1 cellular context compared by ENCODE assay signal in the genomic region with DNA sequence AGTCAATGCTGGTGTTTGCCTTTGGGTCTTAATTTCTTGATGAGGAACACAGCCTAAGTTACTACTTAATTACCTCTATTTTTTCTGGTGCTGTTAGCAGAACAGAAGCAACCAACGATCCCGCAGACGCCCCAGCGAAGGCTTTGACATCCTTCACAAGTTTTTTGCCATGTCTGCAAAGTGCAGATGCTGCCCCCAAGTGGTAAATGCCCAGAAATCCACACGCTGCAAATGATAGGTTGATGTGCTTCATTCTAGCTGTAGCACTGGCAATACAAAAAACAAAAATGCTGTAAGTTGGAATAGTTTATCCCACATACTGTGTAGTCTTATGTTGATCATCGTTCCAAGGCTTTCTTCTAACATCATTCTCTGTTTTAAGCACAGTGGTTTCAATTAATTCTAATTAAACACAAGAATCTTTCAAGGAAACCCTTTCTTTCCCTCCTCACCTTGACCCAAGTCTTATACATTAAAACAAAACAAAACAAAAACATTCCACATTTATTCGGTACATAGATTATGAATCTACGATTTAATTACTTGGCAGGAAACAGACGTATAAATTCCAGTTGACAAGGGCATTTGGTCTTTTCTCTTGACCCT.
TF ChIP-seq lines count a peak whose summit lies in the region.

No MANE protein-coding gene starts in this region.

TF ChIP-seq in H1, 55 proteins besides CTCF, POLR2A, EP300 and RAD21:
- TF ChIP-seq CTBP2 (IDR thresholded peaks at IDR 0.05; ENCODE audit: borderline replicate concordance, insufficient read depth, insufficient read length, low read length) (no peak), SIRT6 (IDR thresholded peaks at IDR 0.05; ENCODE audit: low read length) (no peak), TEAD4 (IDR thresholded peaks at IDR 0.05; ENCODE audit: low read depth, low read length) (no peak), PHF8 (conservative IDR thresholded peaks at IDR 0.05; ENCODE audit: low read depth, low read length) (no peak), JUN (IDR thresholded peaks at IDR 0.05; ENCODE audit: low read depth, low read length) (no peak), SIX5 (IDR thresholded peaks at IDR 0.05; ENCODE audit: low read depth, low read length) (no peak), RBBP5 (IDR thresholded peaks at IDR 0.05; ENCODE audit: borderline replicate concordance, low read depth, low read length) (no peak), FOSL1 (IDR thresholded peaks at IDR 0.05; ENCODE audit: insufficient read depth, low read depth, low read length) (no peak), CBX8 (IDR thresholded peaks at IDR 0.05; ENCODE audit: borderline replicate concordance, low read depth, low read length) (no peak), TCF12 (IDR thresholded peaks at IDR 0.05; ENCODE audit: low read depth, low read length) (no peak), SAP30 (IDR thresholded peaks at IDR 0.05; ENCODE audit: insufficient read depth, insufficient replicate concordance, low read length) (no peak), GTF2F1 (IDR thresholded peaks at IDR 0.05; ENCODE audit: borderline replicate concordance, low read depth, low read length) (no peak), SIN3A (conservative IDR thresholded peaks at IDR 0.05 in 1 of 2, IDR thresholded peaks at IDR 0.05 in 1 of 2; ENCODE audit: low read depth in 1 of 2, low read length in 2 of 2) (no peak), POLR2AphosphoS5 (IDR thresholded peaks at IDR 0.05; ENCODE audit: low read depth, low read length) (no peak)
- TF ChIP-seq, protein P1, sequence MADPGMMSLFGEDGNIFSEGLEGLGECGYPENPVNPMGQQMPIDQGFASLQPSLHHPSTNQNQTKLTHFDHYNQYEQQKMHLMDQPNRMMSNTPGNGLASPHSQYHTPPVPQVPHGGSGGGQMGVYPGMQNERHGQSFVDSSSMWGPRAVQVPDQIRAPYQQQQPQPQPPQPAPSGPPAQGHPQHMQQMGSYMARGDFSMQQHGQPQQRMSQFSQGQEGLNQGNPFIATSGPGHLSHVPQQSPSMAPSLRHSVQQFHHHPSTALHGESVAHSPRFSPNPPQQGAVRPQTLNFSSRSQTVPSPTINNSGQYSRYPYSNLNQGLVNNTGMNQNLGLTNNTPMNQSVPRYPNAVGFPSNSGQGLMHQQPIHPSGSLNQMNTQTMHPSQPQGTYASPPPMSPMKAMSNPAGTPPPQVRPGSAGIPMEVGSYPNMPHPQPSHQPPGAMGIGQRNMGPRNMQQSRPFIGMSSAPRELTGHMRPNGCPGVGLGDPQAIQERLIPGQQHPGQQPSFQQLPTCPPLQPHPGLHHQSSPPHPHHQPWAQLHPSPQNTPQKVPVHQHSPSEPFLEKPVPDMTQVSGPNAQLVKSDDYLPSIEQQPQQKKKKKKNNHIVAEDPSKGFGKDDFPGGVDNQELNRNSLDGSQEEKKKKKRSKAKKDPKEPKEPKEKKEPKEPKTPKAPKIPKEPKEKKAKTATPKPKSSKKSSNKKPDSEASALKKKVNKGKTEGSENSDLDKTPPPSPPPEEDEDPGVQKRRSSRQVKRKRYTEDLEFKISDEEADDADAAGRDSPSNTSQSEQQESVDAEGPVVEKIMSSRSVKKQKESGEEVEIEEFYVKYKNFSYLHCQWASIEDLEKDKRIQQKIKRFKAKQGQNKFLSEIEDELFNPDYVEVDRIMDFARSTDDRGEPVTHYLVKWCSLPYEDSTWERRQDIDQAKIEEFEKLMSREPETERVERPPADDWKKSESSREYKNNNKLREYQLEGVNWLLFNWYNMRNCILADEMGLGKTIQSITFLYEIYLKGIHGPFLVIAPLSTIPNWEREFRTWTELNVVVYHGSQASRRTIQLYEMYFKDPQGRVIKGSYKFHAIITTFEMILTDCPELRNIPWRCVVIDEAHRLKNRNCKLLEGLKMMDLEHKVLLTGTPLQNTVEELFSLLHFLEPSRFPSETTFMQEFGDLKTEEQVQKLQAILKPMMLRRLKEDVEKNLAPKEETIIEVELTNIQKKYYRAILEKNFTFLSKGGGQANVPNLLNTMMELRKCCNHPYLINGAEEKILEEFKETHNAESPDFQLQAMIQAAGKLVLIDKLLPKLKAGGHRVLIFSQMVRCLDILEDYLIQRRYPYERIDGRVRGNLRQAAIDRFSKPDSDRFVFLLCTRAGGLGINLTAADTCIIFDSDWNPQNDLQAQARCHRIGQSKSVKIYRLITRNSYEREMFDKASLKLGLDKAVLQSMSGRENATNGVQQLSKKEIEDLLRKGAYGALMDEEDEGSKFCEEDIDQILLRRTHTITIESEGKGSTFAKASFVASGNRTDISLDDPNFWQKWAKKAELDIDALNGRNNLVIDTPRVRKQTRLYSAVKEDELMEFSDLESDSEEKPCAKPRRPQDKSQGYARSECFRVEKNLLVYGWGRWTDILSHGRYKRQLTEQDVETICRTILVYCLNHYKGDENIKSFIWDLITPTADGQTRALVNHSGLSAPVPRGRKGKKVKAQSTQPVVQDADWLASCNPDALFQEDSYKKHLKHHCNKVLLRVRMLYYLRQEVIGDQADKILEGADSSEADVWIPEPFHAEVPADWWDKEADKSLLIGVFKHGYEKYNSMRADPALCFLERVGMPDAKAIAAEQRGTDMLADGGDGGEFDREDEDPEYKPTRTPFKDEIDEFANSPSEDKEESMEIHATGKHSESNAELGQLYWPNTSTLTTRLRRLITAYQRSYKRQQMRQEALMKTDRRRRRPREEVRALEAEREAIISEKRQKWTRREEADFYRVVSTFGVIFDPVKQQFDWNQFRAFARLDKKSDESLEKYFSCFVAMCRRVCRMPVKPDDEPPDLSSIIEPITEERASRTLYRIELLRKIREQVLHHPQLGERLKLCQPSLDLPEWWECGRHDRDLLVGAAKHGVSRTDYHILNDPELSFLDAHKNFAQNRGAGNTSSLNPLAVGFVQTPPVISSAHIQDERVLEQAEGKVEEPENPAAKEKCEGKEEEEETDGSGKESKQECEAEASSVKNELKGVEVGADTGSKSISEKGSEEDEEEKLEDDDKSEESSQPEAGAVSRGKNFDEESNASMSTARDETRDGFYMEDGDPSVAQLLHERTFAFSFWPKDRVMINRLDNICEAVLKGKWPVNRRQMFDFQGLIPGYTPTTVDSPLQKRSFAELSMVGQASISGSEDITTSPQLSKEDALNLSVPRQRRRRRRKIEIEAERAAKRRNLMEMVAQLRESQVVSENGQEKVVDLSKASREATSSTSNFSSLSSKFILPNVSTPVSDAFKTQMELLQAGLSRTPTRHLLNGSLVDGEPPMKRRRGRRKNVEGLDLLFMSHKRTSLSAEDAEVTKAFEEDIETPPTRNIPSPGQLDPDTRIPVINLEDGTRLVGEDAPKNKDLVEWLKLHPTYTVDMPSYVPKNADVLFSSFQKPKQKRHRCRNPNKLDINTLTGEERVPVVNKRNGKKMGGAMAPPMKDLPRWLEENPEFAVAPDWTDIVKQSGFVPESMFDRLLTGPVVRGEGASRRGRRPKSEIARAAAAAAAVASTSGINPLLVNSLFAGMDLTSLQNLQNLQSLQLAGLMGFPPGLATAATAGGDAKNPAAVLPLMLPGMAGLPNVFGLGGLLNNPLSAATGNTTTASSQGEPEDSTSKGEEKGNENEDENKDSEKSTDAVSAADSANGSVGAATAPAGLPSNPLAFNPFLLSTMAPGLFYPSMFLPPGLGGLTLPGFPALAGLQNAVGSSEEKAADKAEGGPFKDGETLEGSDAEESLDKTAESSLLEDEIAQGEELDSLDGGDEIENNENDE (IDR thresholded peaks at IDR 0.05; ENCODE audit: insufficient replicate concordance, low read length): no peak
- TF ChIP-seq, protein P2, sequence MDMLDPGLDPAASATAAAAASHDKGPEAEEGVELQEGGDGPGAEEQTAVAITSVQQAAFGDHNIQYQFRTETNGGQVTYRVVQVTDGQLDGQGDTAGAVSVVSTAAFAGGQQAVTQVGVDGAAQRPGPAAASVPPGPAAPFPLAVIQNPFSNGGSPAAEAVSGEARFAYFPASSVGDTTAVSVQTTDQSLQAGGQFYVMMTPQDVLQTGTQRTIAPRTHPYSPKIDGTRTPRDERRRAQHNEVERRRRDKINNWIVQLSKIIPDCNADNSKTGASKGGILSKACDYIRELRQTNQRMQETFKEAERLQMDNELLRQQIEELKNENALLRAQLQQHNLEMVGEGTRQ (IDR thresholded peaks at IDR 0.05; ENCODE audit: low read length): no peak
- TF ChIP-seq, protein P3, sequence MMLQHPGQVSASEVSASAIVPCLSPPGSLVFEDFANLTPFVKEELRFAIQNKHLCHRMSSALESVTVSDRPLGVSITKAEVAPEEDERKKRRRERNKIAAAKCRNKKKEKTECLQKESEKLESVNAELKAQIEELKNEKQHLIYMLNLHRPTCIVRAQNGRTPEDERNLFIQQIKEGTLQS (IDR thresholded peaks at IDR 0.05; ENCODE audit: insufficient read depth, low read depth, low read length): no peak
